In genomic region chr17:35793257-35793656, GRCh38 we compare ENCODE assay signal across 21 cellular contexts. TPM values are rescaled to one million over a fixed set of nuclear protein-coding genes. Genes with fewer than 3 reads are reported as not detected.
A peak's percentile ranks its signal among the peaks of the same experiment; 100 is the strongest.
DNase-seq lines count a peak whose midpoint lies in the region; ATAC-seq and TF ChIP-seq lines count a peak whose summit lies in the region.
"Had no signal": no experiment of that assay in that cellular context is flagged by ENCODE, and none has a peak within 500 bp of the region (broad histone marks: within the 10 kb centered on the region; RNA-seq: fewer than 3 reads in every experiment).

No MANE protein-coding gene starts in this region.

- no peaks in the 10 kb centered on the region for H3K9me3 ChIP-seq in mesenchymal stem cell (ENCODE audit: control insufficient read depth, low read length)
- no peaks in the 10 kb centered on the region for H3K9me3 ChIP-seq in suprapubic skin

- H3K23ac ChIP-seq in mesenchymal stem cell (ENCODE audit: low read length in 2 of 2) = no peak overlapping the region

- no peaks in the 10 kb centered on the region for H3K36me3 Mint-ChIP-seq in brain
- H3K36me3 Mint-ChIP-seq: immature natural killer cell had no signal

- H3K4me2 ChIP-seq in mesenchymal stem cell (ENCODE audit: low read length, poor library complexity, severe bottlenecking) = no peak overlapping the region

- H4K8ac ChIP-seq in mesenchymal stem cell (ENCODE audit: low read length) = no peak overlapping the region

- H3K4me1 Mint-ChIP-seq in brain = peaks cover 33% of the 10 kb centered on the region

- no peak overlapping the region for H2AK5ac ChIP-seq in mesenchymal stem cell (ENCODE audit: low read length, severe bottlenecking)

- H3K4me3 ChIP-seq in mesenchymal stem cell (ENCODE audit: insufficient read depth in 1 of 2, low read depth in 1 of 2, low read length in 2 of 2) (no peak overlapping the region), suprapubic skin (peak overlapping the region; percentile 55)

- H2BK15ac ChIP-seq in mesenchymal stem cell (ENCODE audit: low read depth, poor library complexity, severe bottlenecking) = peak overlapping the region; percentile 60

- TF ChIP-seq CTCF in brain (conservative IDR thresholded peaks at IDR 0.05) (no peak), suprapubic skin (IDR thresholded peaks at IDR 0.05) (no peak)

- no peak overlapping the region for H2BK5ac ChIP-seq in mesenchymal stem cell (ENCODE audit: low read depth, low read length, poor library complexity, severe bottlenecking)

- H3K27ac Mint-ChIP-seq in brain = peak overlapping the region in 3 of 5 experiments; percentile 36 to 48 (median 39)
- H3K27ac Mint-ChIP-seq: activated CD8-positive, alpha-beta T cell treated with anti-CD3 and anti-CD28 coated beads, Interleukin-2, amount 10 ng/mL, durations not matched to agents 7 days and 5 days; immature natural killer cell had no signal

- H2BK120ac ChIP-seq in mesenchymal stem cell (ENCODE audit: low read depth, low read length) = no peak overlapping the region

- TF ChIP-seq POLR2A in suprapubic skin (IDR thresholded peaks at IDR 0.05) = no peak

- H3K27me3 Mint-ChIP-seq in brain = peaks cover 73% of the 10 kb centered on the region

- H3K36me3 ChIP-seq in mesenchymal stem cell (ENCODE audit: control insufficient read depth in 1 of 2, insufficient read depth in 2 of 2, low read depth in 1 of 2, low read length in 2 of 2) (no peaks in the 10 kb centered on the region), suprapubic skin (no peaks in the 10 kb centered on the region)

- DNase-seq in activated CD4-positive, CD25-positive, alpha-beta regulatory T cell treated with anti-CD3 and anti-CD28 coated beads, Interleukin-2, amount 50 U/mL, for 72 hours = peak; percentile 16
- DNase-seq in mesenchymal stem cell (no peak), suprapubic skin (ENCODE audit: low spot score in 2 of 2) (peak in 1 of 2 donors; percentile 12), NCI-H226 (no peak), hepatic stellate cell (ENCODE audit: low spot score) (no peak)
- DNase-seq: activated CD8-positive, alpha-beta T cell treated with anti-CD3 and anti-CD28 coated beads, Interleukin-2, amount 10 ng/mL, durations not matched to agents 7 days and 5 days; immature natural killer cell; IMR-90; midbrain; NCI-H2081 treated with DMSO at 0.1 percent for 48 hours; NCI-H748 treated with DMSO at 0.1 percent for 48 hours; stimulated activated CD4-positive, alpha-beta T cell treated with anti-CD3 and anti-CD28 coated beads, Interleukin-4, amount 100 ng/mL, for 4 hours had no signal

- H3K14ac ChIP-seq in mesenchymal stem cell (ENCODE audit: low read length in 2 of 2) = no peak overlapping the region

- H3K27ac ChIP-seq in mesenchymal stem cell (ENCODE audit: low read length, poor library complexity, severe bottlenecking) (no peak overlapping the region), suprapubic skin (no peak overlapping the region)
- H3K27ac ChIP-seq: epithelial cell of prostate, VCaP had no signal

- H3K4me1 ChIP-seq in mesenchymal stem cell (ENCODE audit: control insufficient read depth, insufficient read depth, low read depth, low read length) = peaks cover 13% of the 10 kb centered on the region
- peaks cover 45% of the 10 kb centered on the region for H3K4me1 ChIP-seq in suprapubic skin

- WGBS in mesenchymal stem cell = 76% methylated on average over 3 of the region's 3 CpGs
- WGBS in suprapubic skin = 44% methylated on average over 3 of the region's 3 CpGs

- no peaks in the 10 kb centered on the region for H3K79me1 ChIP-seq in mesenchymal stem cell (replicated peaks; ENCODE audit: low read length, poor library complexity, severe bottlenecking)

- no peak overlapping the region for H3K9ac ChIP-seq in mesenchymal stem cell (ENCODE audit: low read length)

- H4K91ac ChIP-seq in mesenchymal stem cell (ENCODE audit: low read length) = no peak overlapping the region

- H2AFZ ChIP-seq in mesenchymal stem cell (ENCODE audit: low read depth, low read length) = no peak overlapping the region

- no peak for TF ChIP-seq EP300 in suprapubic skin (IDR thresholded peaks at IDR 0.05)

- no peak overlapping the region for H3K4ac ChIP-seq in mesenchymal stem cell (ENCODE audit: low read depth in 1 of 2, low read length in 2 of 2)

- ATAC-seq in activated CD4-positive, CD25-positive, alpha-beta regulatory T cell treated with anti-CD3 and anti-CD28 coated beads, Interleukin-2, amount 50 U/mL, for 24 hours = no peak
- ATAC-seq in GM21717 (IDR thresholded peaks at IDR 0.05; ENCODE audit: unreplicated experiment) = no peak
- ATAC-seq: activated CD8-positive, alpha-beta T cell treated with anti-CD3 and anti-CD28 coated beads, Interleukin-2, amount 10 ng/mL, durations not matched to agents 7 days and 5 days; Panc1 had no signal

- H3K4me3 Mint-ChIP-seq in brain = peak overlapping the region; percentile 59 to 84 (median 65)
- H3K4me3 Mint-ChIP-seq: activated CD8-positive, alpha-beta T cell treated with anti-CD3 and anti-CD28 coated beads, Interleukin-2, amount 10 ng/mL, durations not matched to agents 7 days and 5 days had no signal

- peaks cover 0 to 4% (median 3%) of the 10 kb centered on the region in 5 experiments for H3K9me3 Mint-ChIP-seq in brain
- H3K9me3 Mint-ChIP-seq: immature natural killer cell had no signal

- H3K18ac ChIP-seq in mesenchymal stem cell (ENCODE audit: low read depth in 1 of 2, low read length in 2 of 2) = no peak overlapping the region

- H2BK12ac ChIP-seq in mesenchymal stem cell (ENCODE audit: low read length in 2 of 2) = peak overlapping the region in 1 of 2 experiments; percentile 24

- H3K27me3 ChIP-seq in mesenchymal stem cell (ENCODE audit: control insufficient read depth in 1 of 2, insufficient read depth in 1 of 2, low read length in 2 of 2) = peaks cover 65 to 80% of the 10 kb centered on the region in 2 experiments
- H3K27me3 ChIP-seq in suprapubic skin = peaks cover 10% of the 10 kb centered on the region

RNA-seq across cellular contexts. Expression of gene MMP28, which starts 2.2 kb away (rescaled TPM):
- 8.9 TPM for polyA plus RNA-seq in brain (ENCODE audit: insufficient read depth, low read depth, low replicate concordance)
- polyA plus RNA-seq in mesenchymal stem cell (2013, experiment 1 of 2) = 4.8 TPM
- polyA plus RNA-seq in mesenchymal stem cell (2013, experiment 2 of 2) = 4.7 TPM
- 100 to 1,000 TPM in 2 of 4 donors, 10 to 100 TPM in 2; 76.4 to 109 (median 91.0) TPM for total RNA-seq in suprapubic skin
- total RNA-seq: activated CD8-positive, alpha-beta T cell treated with anti-CD3 and anti-CD28 coated beads, Interleukin-2, amount 10 ng/mL, durations not matched to agents 7 days and 5 days had no signal
- polyA plus RNA-seq: immature natural killer cell, IMR-90 had no signal

RNA-seq across cellular contexts. Expression of gene TAF15, which starts 16.0 kb away (rescaled TPM):
- 160 TPM for polyA plus RNA-seq in brain (ENCODE audit: insufficient read depth, low read depth, low replicate concordance)
- polyA plus RNA-seq in mesenchymal stem cell (2013, experiment 1 of 2) = 77.4 TPM
- 77.5 TPM for polyA plus RNA-seq in mesenchymal stem cell (2013, experiment 2 of 2)
- total RNA-seq in suprapubic skin = 100 to 1,000 TPM in 1 of 4 donors, 10 to 100 TPM in 3; 52.0 to 149 (median 58.8) TPM

RNA-seq across cellular contexts. Expression of gene C17orf50, which starts 32.6 kb away (rescaled TPM):
- 0.68 TPM for polyA plus RNA-seq in brain (ENCODE audit: insufficient read depth, low read depth, low replicate concordance)
- polyA plus RNA-seq in mesenchymal stem cell (2013, experiment 1 of 2) = not detected
- polyA plus RNA-seq in mesenchymal stem cell (2013, experiment 2 of 2) = not detected
- not detected for total RNA-seq in suprapubic skin
- total RNA-seq: A172; activated CD8-positive, alpha-beta T cell treated with anti-CD3 and anti-CD28 coated beads, Interleukin-2, amount 10 ng/mL, durations not matched to agents 7 days and 5 days; Daoy; IMR-90; omental fat pad had no signal
- polyA plus RNA-seq: IMR-90 had no signal

RNA-seq across cellular contexts. Expression of gene GAS2L2, which starts 40.2 kb away (rescaled TPM):
- not detected for polyA plus RNA-seq in brain (ENCODE audit: insufficient read depth, low read depth, low replicate concordance)
- polyA plus RNA-seq in mesenchymal stem cell (2013, experiment 1 of 2) = not detected
- not detected for polyA plus RNA-seq in mesenchymal stem cell (2013, experiment 2 of 2)
- under 1 TPM in 2 of 4 donors, not detected in 2; 0.24 to 0.49 TPM for total RNA-seq in suprapubic skin
- total RNA-seq: A172; activated CD8-positive, alpha-beta T cell treated with anti-CD3 and anti-CD28 coated beads, Interleukin-2, amount 10 ng/mL, durations not matched to agents 7 days and 5 days; Daoy; IMR-90 had no signal
- polyA plus RNA-seq: immature natural killer cell had no signal
